In the genomic region with DNA sequence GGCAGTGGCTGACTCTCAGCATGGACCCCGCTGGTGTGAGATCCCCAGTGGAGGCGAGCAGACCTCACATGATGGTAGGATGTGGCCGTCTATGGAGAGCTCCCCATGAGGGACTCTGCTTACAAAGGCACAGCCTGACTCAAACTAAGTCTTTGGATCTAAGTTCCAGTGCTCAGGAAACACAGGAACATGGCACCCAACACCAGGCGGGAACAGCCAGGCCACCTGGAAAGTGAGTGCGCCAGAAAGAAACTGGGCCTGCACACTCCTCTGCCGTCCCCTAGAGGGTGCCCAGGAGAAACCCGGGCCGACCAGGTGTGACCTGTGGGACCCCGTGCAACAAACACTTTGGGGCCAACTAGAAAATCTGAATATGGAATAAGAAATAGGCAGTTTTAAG, we compare ENCODE assay signal across 17 cellular contexts. TPM values are rescaled to one million over a fixed set of nuclear protein-coding genes. Genes with fewer than 3 reads are reported as not detected.
DNase-seq lines count a peak whose midpoint lies in the region; ATAC-seq and TF ChIP-seq lines count a peak whose summit lies in the region.
"Had no signal": no experiment of that assay in that cellular context is flagged by ENCODE, and none has a peak within 500 bp of the region (broad histone marks: within the 10 kb centered on the region; RNA-seq: fewer than 3 reads in every experiment).

No MANE protein-coding gene starts in this region.

- CTCF ChIA-PET in A673 (lab: Charles Lee): no interaction called here

- H3K36me3 Mint-ChIP-seq in activated T-helper 2 cell treated with anti-CD3 and anti-CD28 coated beads, Interferon-gamma antibody, Interleukin-2, Interleukin-4, amounts not matched to agents 10 μg/mL and 5 μg/mL and 100 μg/mL, durations not matched to agents 14 hours and 24 hours and 36 hours (ENCODE audit: low read depth): peaks cover 79% of the 10 kb centered on the region

- BruUV-seq in A673 (replicated peaks; lab: Mats Ljungman, UMichigan): no TSS peak

- no peak overlapping the region for H3K27ac Mint-ChIP-seq in activated T-helper 2 cell treated with anti-CD3 and anti-CD28 coated beads, Interferon-gamma antibody, Interleukin-2, Interleukin-4, amounts not matched to agents 10 μg/mL and 5 μg/mL and 100 μg/mL, durations not matched to agents 14 hours and 24 hours and 36 hours
- H3K27ac Mint-ChIP-seq: activated naive CD4-positive, alpha-beta T cell treated with anti-CD3 and anti-CD28 coated beads, Interleukin-2, amount 50 U/mL, for 24 hours; activated T-cell treated with anti-CD3 and anti-CD28 coated beads, Interleukin-2, amount 50 U/mL, for 24 hours; CD8-positive, alpha-beta memory T cell; naive thymus-derived CD8-positive, alpha-beta T cell had no signal

- intact Hi-C loops in A673 (cut with micrococcal nuclease; ENCODE audit: unreplicated experiment): no loop called here
- intact Hi-C loops in activated T-helper 2 cell treated with anti-CD3 and anti-CD28 coated beads, Interferon-gamma antibody, Interleukin-2, Interleukin-4, amounts not matched to agents 10 μg/mL and 5 μg/mL and 100 μg/mL, durations not matched to agents 14 hours and 24 hours and 36 hours (cut with micrococcal nuclease): no loop called here

- 0 out of 2 replicates have a peak, but pooled peaks have one; percentile 17 for TF ChIP-seq CTCF in A673 (conservative IDR thresholded peaks at IDR 0.05; ENCODE audit: low read depth, low read length)
- TF ChIP-seq CTCF in astrocyte of the cerebellum (IDR thresholded peaks at IDR 0.05; ENCODE audit: low read depth, low read length, missing control alignments): peak; percentile 16
- peak; percentile 29 for TF ChIP-seq CTCF in fibroblast of villous mesenchyme (IDR thresholded peaks at IDR 0.05; ENCODE audit: insufficient read depth, low read depth, low read length)

- no peak overlapping the region for H3K27ac ChIP-seq in A673 (ENCODE audit: low read depth, low read length, poor library complexity, severe bottlenecking)
- H3K27ac ChIP-seq: heart left ventricle, uterus had no signal

- H3K4me1 ChIP-seq in A673 (ENCODE audit: insufficient read depth, low read length, poor library complexity, severe bottlenecking): no peaks in the 10 kb centered on the region
- H3K4me1 ChIP-seq: uterus had no signal

- H3K27me3 ChIP-seq in A673 (replicated peaks; ENCODE audit: insufficient read depth, low read depth, low read length, poor library complexity) (no peaks in the 10 kb centered on the region), H7 (ENCODE audit: control insufficient read depth, insufficient read depth, low read length) (no peaks in the 10 kb centered on the region)
- H3K27me3 ChIP-seq: heart left ventricle, uterus had no signal

- H3K4me3 Mint-ChIP-seq in activated T-helper 2 cell treated with anti-CD3 and anti-CD28 coated beads, Interferon-gamma antibody, Interleukin-2, Interleukin-4, amounts not matched to agents 10 μg/mL and 5 μg/mL and 100 μg/mL, durations not matched to agents 14 hours and 24 hours and 36 hours (ENCODE audit: low read depth): no peak overlapping the region
- H3K4me3 Mint-ChIP-seq: activated naive CD4-positive, alpha-beta T cell treated with anti-CD3 and anti-CD28 coated beads, Interleukin-2, amount 50 U/mL, for 24 hours; activated T-cell treated with anti-CD3 and anti-CD28 coated beads, Interleukin-2, amount 50 U/mL, for 24 hours; CD8-positive, alpha-beta memory T cell; naive thymus-derived CD8-positive, alpha-beta T cell had no signal

- DNase-seq in A673 (ENCODE audit: low spot score): no peak
- peak; percentile 85 for DNase-seq in H7
- DNase-seq in astrocyte of the cerebellum (ENCODE audit: low read depth): no peak
- no peak for DNase-seq in fibroblast of villous mesenchyme (ENCODE audit: low read depth)
- no peak for DNase-seq in activated T-helper 2 cell treated with anti-CD3 and anti-CD28 coated beads, Interferon-gamma antibody, Interleukin-2, Interleukin-4, amounts not matched to agents 10 μg/mL and 5 μg/mL and 100 μg/mL, durations not matched to agents 14 hours and 24 hours and 36 hours (ENCODE audit: low spot score)
- no peak for DNase-seq in pons (ENCODE audit: low spot score)
- DNase-seq in foreskin melanocyte: no peak
- DNase-seq: activated T-cell treated with anti-CD3 and anti-CD28 coated beads, Interleukin-2, amount 50 U/mL, for 24 hours; CD8-positive, alpha-beta memory T cell; heart left ventricle; naive thymus-derived CD8-positive, alpha-beta T cell; NCI-H1694; NCI-H226; stimulated activated CD4-positive, alpha-beta T cell treated with anti-CD3 and anti-CD28 coated beads, Interleukin-4, amount 100 ng/mL, for 4 hours; uterus had no signal

- POLR2A ChIA-PET in A673 (lab: Charles Lee; ENCODE audit: low non-redundant PET): no interaction called here

- H3K4me3 ChIP-seq in A673 (ENCODE audit: low read depth, low read length, poor library complexity, severe bottlenecking): no peak overlapping the region
- no peak overlapping the region for H3K4me3 ChIP-seq in H7 (ENCODE audit: insufficient read depth, low read depth, low read length)
- H3K4me3 ChIP-seq in astrocyte of the cerebellum (ENCODE audit: low read depth, low read length): no peak overlapping the region
- H3K4me3 ChIP-seq in fibroblast of villous mesenchyme (ENCODE audit: low read depth, low read length): no peak overlapping the region
- H3K4me3 ChIP-seq: heart left ventricle, uterus had no signal

- ATAC-seq in GM21423 (IDR thresholded peaks at IDR 0.05; ENCODE audit: unreplicated experiment): no peak
- ATAC-seq: naive thymus-derived CD8-positive, alpha-beta T cell had no signal

- no peaks in the 10 kb centered on the region for H3K27me3 Mint-ChIP-seq in activated T-helper 2 cell treated with anti-CD3 and anti-CD28 coated beads, Interferon-gamma antibody, Interleukin-2, Interleukin-4, amounts not matched to agents 10 μg/mL and 5 μg/mL and 100 μg/mL, durations not matched to agents 14 hours and 24 hours and 36 hours (ENCODE audit: low read depth)
- H3K27me3 Mint-ChIP-seq: activated naive CD4-positive, alpha-beta T cell treated with anti-CD3 and anti-CD28 coated beads, Interleukin-2, amount 50 U/mL, for 24 hours; activated T-cell treated with anti-CD3 and anti-CD28 coated beads, Interleukin-2, amount 50 U/mL, for 24 hours; CD8-positive, alpha-beta memory T cell; naive thymus-derived CD8-positive, alpha-beta T cell had no signal

- no peaks in the 10 kb centered on the region for H3K9me3 ChIP-seq in A673 (ENCODE audit: low read depth, low read length, poor library complexity, severe bottlenecking)
- H3K9me3 ChIP-seq: heart left ventricle, uterus had no signal

- H3K9me3 Mint-ChIP-seq in activated T-helper 2 cell treated with anti-CD3 and anti-CD28 coated beads, Interferon-gamma antibody, Interleukin-2, Interleukin-4, amounts not matched to agents 10 μg/mL and 5 μg/mL and 100 μg/mL, durations not matched to agents 14 hours and 24 hours and 36 hours: no peaks in the 10 kb centered on the region
- H3K9me3 Mint-ChIP-seq: activated naive CD4-positive, alpha-beta T cell treated with anti-CD3 and anti-CD28 coated beads, Interleukin-2, amount 50 U/mL, for 24 hours; activated T-cell treated with anti-CD3 and anti-CD28 coated beads, Interleukin-2, amount 50 U/mL, for 24 hours; CD8-positive, alpha-beta memory T cell; naive thymus-derived CD8-positive, alpha-beta T cell had no signal

- in situ Hi-C loops in astrocyte of the cerebellum (cut with HindIII; ENCODE audit: low sequenced_read_pairs): no loop called here

- H3K36me3 ChIP-seq in A673 (ENCODE audit: insufficient read depth, low read length, poor library complexity, severe bottlenecking) (peaks cover 72% of the 10 kb centered on the region), H7 (replicated peaks; ENCODE audit: control insufficient read depth, insufficient read depth, low read length) (peaks cover 9% of the 10 kb centered on the region)
- H3K36me3 ChIP-seq: uterus had no signal

- H3K4me1 Mint-ChIP-seq in activated T-helper 2 cell treated with anti-CD3 and anti-CD28 coated beads, Interferon-gamma antibody, Interleukin-2, Interleukin-4, amounts not matched to agents 10 μg/mL and 5 μg/mL and 100 μg/mL, durations not matched to agents 14 hours and 24 hours and 36 hours (ENCODE audit: low read depth): no peaks in the 10 kb centered on the region
- H3K4me1 Mint-ChIP-seq: activated naive CD4-positive, alpha-beta T cell treated with anti-CD3 and anti-CD28 coated beads, Interleukin-2, amount 50 U/mL, for 24 hours had no signal

RNA-seq across cellular contexts. Expression of a gene that starts 10.0 kb away (rescaled TPM):
- total RNA-seq in A673 (2021) (80.1 and 83.5 TPM in 2 replicates), fibroblast of villous mesenchyme (84.6 and 88.3 TPM in 2 replicates)
- 34.6 and 38.2 TPM in 2 replicates for total RNA-seq in H7 (2014; rRNA removed; shearing (Covaris generic))
- 76.4 and 84.5 TPM in 2 replicates for total RNA-seq in activated T-helper 2 cell treated with anti-CD3 and anti-CD28 coated beads, Interferon-gamma antibody, Interleukin-2, Interleukin-4, amounts not matched to agents 10 μg/mL and 5 μg/mL and 100 μg/mL, durations not matched to agents 14 hours and 24 hours and 36 hours
